18 cellular contexts compared by ENCODE assay signal in the genomic region with DNA sequence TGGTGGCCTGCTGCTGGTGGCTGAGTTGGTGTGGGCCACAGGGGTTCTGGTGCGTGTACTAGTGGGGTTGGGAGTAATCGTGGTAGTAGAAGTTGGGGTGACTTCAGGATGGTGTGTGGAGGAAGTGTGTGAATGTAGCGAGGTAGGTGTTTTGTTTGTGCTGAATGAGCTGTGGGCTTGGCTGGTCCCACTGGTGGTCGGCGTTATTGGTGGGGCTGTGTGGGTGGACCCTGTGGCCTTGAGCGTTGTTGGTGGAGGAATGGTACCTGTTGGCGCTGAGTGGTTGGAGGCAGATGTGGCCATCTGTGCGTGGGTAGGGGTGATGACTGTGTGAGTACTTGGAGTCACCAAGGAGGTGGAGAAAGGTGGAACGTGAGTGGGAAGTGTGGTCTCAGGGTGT. TPM values are rescaled to one million over a fixed set of nuclear protein-coding genes. Genes with fewer than 3 reads are reported as not detected.
DNase-seq lines count a peak whose midpoint lies in the region; ATAC-seq and TF ChIP-seq lines count a peak whose summit lies in the region.
"Had no signal": no experiment of that assay in that cellular context is flagged by ENCODE, and none has a peak within 500 bp of the region (broad histone marks: within the 10 kb centered on the region; RNA-seq: fewer than 3 reads in every experiment).

No MANE protein-coding gene starts in this region.

- POLR2A ChIA-PET in HEK293 (lab: Yijun Ruan, JAX) = no interaction called here

- H3K27me3 ChIP-seq in trophoblast cell (ENCODE audit: insufficient read depth, low read length) = no peaks in the 10 kb centered on the region
- no peaks in the 10 kb centered on the region for H3K27me3 ChIP-seq in effector memory CD4-positive, alpha-beta T cell (replicated peaks; ENCODE audit: control insufficient read depth, insufficient read depth, low read length, poor library complexity, severe bottlenecking)
- H3K27me3 ChIP-seq: BE2C, MG63, SJCRH30 had no signal

- H3K4me1 Mint-ChIP-seq in activated naive CD4-positive, alpha-beta T cell treated with anti-CD3 and anti-CD28 coated beads, Interleukin-2, amount 10 ng/mL, durations not matched to agents 7 days and 5 days = peaks cover 12% of the 10 kb centered on the region
- peaks cover 5% of the 10 kb centered on the region for H3K4me1 Mint-ChIP-seq in glutamatergic neuron (ENCODE audit: low read depth, unreplicated experiment)

- no peak for ATAC-seq in activated naive CD4-positive, alpha-beta T cell treated with anti-CD3 and anti-CD28 coated beads, Interleukin-2, amount 50 U/mL, for 72 hours
- ATAC-seq: K562 had no signal

- no peaks in the 10 kb centered on the region for H3K79me1 ChIP-seq in trophoblast cell (ENCODE audit: low read length)

- no peaks in the 10 kb centered on the region for H3K9me3 ChIP-seq in HEK293 (ENCODE audit: control insufficient read depth, insufficient read depth, low read depth, low read length)
- H3K9me3 ChIP-seq in trophoblast cell (ENCODE audit: insufficient read depth, low read depth, low read length) = peaks cover 27% of the 10 kb centered on the region
- H3K9me3 ChIP-seq in effector memory CD4-positive, alpha-beta T cell (ENCODE audit: control insufficient read depth, low read length) = no peaks in the 10 kb centered on the region
- H3K9me3 ChIP-seq: BE2C, MG63, SJCRH30 had no signal

- H3K4me3 ChIP-seq in HEK293 (ENCODE audit: low read depth, low read length) (no peak overlapping the region), trophoblast cell (ENCODE audit: low read depth, low read length) (peak overlapping the region; percentile 42)
- no peak overlapping the region for H3K4me3 ChIP-seq in effector memory CD4-positive, alpha-beta T cell (ENCODE audit: insufficient read depth, low read depth, low read length, poor library complexity, severe bottlenecking)
- H3K4me3 ChIP-seq: K562, MG63, SJCRH30 had no signal

- no peak overlapping the region for H4K91ac ChIP-seq in trophoblast cell (ENCODE audit: low read depth, low read length)

- no peak overlapping the region for H3K9ac ChIP-seq in trophoblast cell (ENCODE audit: low read length)

- H3K18ac ChIP-seq in trophoblast cell (ENCODE audit: low read length) = no peak overlapping the region

- no peaks in the 10 kb centered on the region for H3K36me3 ChIP-seq in HEK293 (ENCODE audit: control insufficient read depth in 2 of 2, insufficient read depth in 1 of 2, low read length in 2 of 2)
- peaks cover 6 to 7% of the 10 kb centered on the region in 2 experiments for H3K36me3 ChIP-seq in trophoblast cell (ENCODE audit: control insufficient read depth in 1 of 2, insufficient read depth in 2 of 2, low read length in 2 of 2)
- H3K36me3 ChIP-seq in effector memory CD4-positive, alpha-beta T cell (ENCODE audit: control insufficient read depth, insufficient read depth, low read length) = no peaks in the 10 kb centered on the region
- H3K36me3 ChIP-seq: BE2C, MG63, SJCRH30 had no signal

- H4K12ac ChIP-seq in trophoblast cell (ENCODE audit: low read depth, low read length) = no peak overlapping the region

- H3K4me2 ChIP-seq in trophoblast cell (ENCODE audit: low read length) = no peak overlapping the region

- no peaks in the 10 kb centered on the region for H3K27me3 Mint-ChIP-seq in activated naive CD4-positive, alpha-beta T cell treated with anti-CD3 and anti-CD28 coated beads, Interleukin-2, amount 10 ng/mL, durations not matched to agents 7 days and 5 days
- H3K27me3 Mint-ChIP-seq in glutamatergic neuron (ENCODE audit: unreplicated experiment) = peaks cover 43% of the 10 kb centered on the region

- H3K4ac ChIP-seq in trophoblast cell (ENCODE audit: low read depth, low read length) = no peak overlapping the region

- peak overlapping the region; percentile 1 to 2 for H3K27ac Mint-ChIP-seq in activated naive CD4-positive, alpha-beta T cell treated with anti-CD3 and anti-CD28 coated beads, Interleukin-2, amount 50 U/mL, for 72 hours
- H3K27ac Mint-ChIP-seq in activated naive CD4-positive, alpha-beta T cell treated with anti-CD3 and anti-CD28 coated beads, Interleukin-2, amount 10 ng/mL, durations not matched to agents 7 days and 5 days = no peak overlapping the region
- peak overlapping the region; percentile 6 for H3K27ac Mint-ChIP-seq in glutamatergic neuron (ENCODE audit: unreplicated experiment)

- H3K4me3 Mint-ChIP-seq in activated naive CD4-positive, alpha-beta T cell treated with anti-CD3 and anti-CD28 coated beads, Interleukin-2, amount 10 ng/mL, durations not matched to agents 7 days and 5 days = no peak overlapping the region
- H3K4me3 Mint-ChIP-seq in glutamatergic neuron (ENCODE audit: unreplicated experiment) = peak overlapping the region; percentile 1
- H3K4me3 Mint-ChIP-seq: H9 had no signal

- no peak overlapping the region for H4K8ac ChIP-seq in trophoblast cell (ENCODE audit: low read depth, low read length)

- CTCF ChIA-PET in activated naive CD4-positive, alpha-beta T cell treated with anti-CD3 and anti-CD28 coated beads, Interleukin-2, amount 10 ng/mL, durations not matched to agents 7 days and 5 days (lab: Charles Lee) = no interaction called here
- CTCF ChIA-PET in HEK293 (lab: Yijun Ruan, JAX) = no interaction called here

- H3K14ac ChIP-seq in trophoblast cell (ENCODE audit: low read length) = no peak overlapping the region

- H3K36me3 Mint-ChIP-seq in activated naive CD4-positive, alpha-beta T cell treated with anti-CD3 and anti-CD28 coated beads, Interleukin-2, amount 50 U/mL, for 72 hours = peaks cover 0 to 7% of the 10 kb centered on the region in 2 donors
- no peaks in the 10 kb centered on the region for H3K36me3 Mint-ChIP-seq in activated naive CD4-positive, alpha-beta T cell treated with anti-CD3 and anti-CD28 coated beads, Interleukin-2, amount 10 ng/mL, durations not matched to agents 7 days and 5 days
- peaks cover 32% of the 10 kb centered on the region for H3K36me3 Mint-ChIP-seq in glutamatergic neuron (ENCODE audit: unreplicated experiment)

- H3K4me1 ChIP-seq in HEK293 (ENCODE audit: control insufficient read depth, insufficient read depth, low read length) (no peaks in the 10 kb centered on the region), trophoblast cell (ENCODE audit: control insufficient read depth in 1 of 2, insufficient read depth in 2 of 2, low read length in 2 of 2) (no peaks in the 10 kb centered on the region)
- no peaks in the 10 kb centered on the region for H3K4me1 ChIP-seq in effector memory CD4-positive, alpha-beta T cell (ENCODE audit: control insufficient read depth, insufficient read depth, low read length, poor library complexity, severe bottlenecking)
- H3K4me1 ChIP-seq: BE2C had no signal

- 100% methylated on average over 1 of the region's 9 CpGs for WGBS in trophoblast cell (ENCODE audit: extremely low coverage, insufficient coverage, insufficient read length)

- no peak overlapping the region for H2BK5ac ChIP-seq in trophoblast cell (ENCODE audit: low read depth, low read length, poor library complexity)

- peak overlapping the region; percentile 41 for H3K23ac ChIP-seq in trophoblast cell (ENCODE audit: low read length)

- no peaks in the 10 kb centered on the region for H3K79me2 ChIP-seq in trophoblast cell (ENCODE audit: control insufficient read depth, insufficient read depth, low read length, poor library complexity)

- no peak overlapping the region for H2BK12ac ChIP-seq in trophoblast cell (ENCODE audit: low read length)

- H3K9me3 Mint-ChIP-seq in activated naive CD4-positive, alpha-beta T cell treated with anti-CD3 and anti-CD28 coated beads, Interleukin-2, amount 50 U/mL, for 72 hours = peaks cover 15 to 19% of the 10 kb centered on the region in 2 donors
- H3K9me3 Mint-ChIP-seq in activated naive CD4-positive, alpha-beta T cell treated with anti-CD3 and anti-CD28 coated beads, Interleukin-2, amount 10 ng/mL, durations not matched to agents 7 days and 5 days = peaks cover 14% of the 10 kb centered on the region
- peaks cover 40% of the 10 kb centered on the region for H3K9me3 Mint-ChIP-seq in glutamatergic neuron (ENCODE audit: unreplicated experiment)

- H3K27ac ChIP-seq in HEK293 (ENCODE audit: extremely low read depth, low read depth, low read length) (no peak overlapping the region), trophoblast cell (ENCODE audit: low read depth, low read length) (no peak overlapping the region)
- no peak overlapping the region for H3K27ac ChIP-seq in effector memory CD4-positive, alpha-beta T cell (ENCODE audit: insufficient read depth, low read length, poor library complexity, severe bottlenecking)
- H3K27ac ChIP-seq: SJCRH30 had no signal

- TF ChIP-seq CTCF in HEK293 (tag by site-specific recombination; IDR thresholded peaks at IDR 0.05) (no peak), glutamatergic neuron (IDR thresholded peaks at IDR 0.05; ENCODE audit: partially characterized antibody, unreplicated experiment) (no peak)

- H2AK5ac ChIP-seq in trophoblast cell (ENCODE audit: low read length) = no peak overlapping the region

- H2BK120ac ChIP-seq in trophoblast cell (ENCODE audit: insufficient read depth, low read length, poor library complexity) = no peak overlapping the region

- H2AFZ ChIP-seq in trophoblast cell (ENCODE audit: insufficient read depth, low read length, poor library complexity) = no peak overlapping the region

- no peak for DNase-seq in activated naive CD4-positive, alpha-beta T cell treated with anti-CD3 and anti-CD28 coated beads, Interleukin-2, amount 50 U/mL, for 72 hours (ENCODE audit: low spot score in 2 of 2)
- no peak for DNase-seq in activated naive CD4-positive, alpha-beta T cell treated with anti-CD3 and anti-CD28 coated beads, Interleukin-2, amount 10 ng/mL, durations not matched to agents 7 days and 5 days
- DNase-seq in glutamatergic neuron (no peak), trophoblast cell (no peak), DMS153 (lab: John Stamatoyannopoulos, UW) (no peak)
- DNase-seq in effector memory CD4-positive, alpha-beta T cell = no peak
- DNase-seq: H9, MG63, NCI-H1417, NCI-H1694 treated with DMSO at 0.1 percent for 48 hours, NCI-H446, NCI-H526, OCI-M1, SJCRH30 had no signal

TF ChIP-seq in HEK293, 187 proteins besides CTCF, POLR2A, EP300 and RAD21:
- no peak for TF ChIP-seq YY1 (tag by site-specific recombination; IDR thresholded peaks at IDR 0.05)
- peak; percentile 64 for TF ChIP-seq ZFHX2 (tag by site-specific recombination; conservative IDR thresholded peaks at IDR 0.05)
- TF ChIP-seq EGR2 (tag by site-specific recombination; IDR thresholded peaks at IDR 0.05; ENCODE audit: low read depth) = peak; percentile 75

RNA-seq across cellular contexts. Expression of gene MUC6, which starts 18.4 kb away (rescaled TPM):
- not detected for total RNA-seq in activated naive CD4-positive, alpha-beta T cell treated with anti-CD3 and anti-CD28 coated beads, Interleukin-2, amount 50 U/mL, for 72 hours
- not detected for total RNA-seq in glutamatergic neuron (ENCODE audit: unreplicated experiment)
- polyA plus RNA-seq in trophoblast cell (2013) = 0.01 and 0.04 TPM in 2 replicates
- total RNA-seq: H9, K562, LHCN-M2, SJCRH30 had no signal
- polyA plus RNA-seq: K562 had no signal

RNA-seq across cellular contexts. Expression of gene MUC2, which starts 56.6 kb away (rescaled TPM):
- total RNA-seq in activated naive CD4-positive, alpha-beta T cell treated with anti-CD3 and anti-CD28 coated beads, Interleukin-2, amount 50 U/mL, for 72 hours = not detected
- total RNA-seq in glutamatergic neuron (ENCODE audit: unreplicated experiment) = not detected
- 0.01 TPM in 2 replicates for polyA plus RNA-seq in trophoblast cell (2013)
- total RNA-seq: H9, LHCN-M2 had no signal
